19 cellular contexts compared by ENCODE assay signal in the genomic region with DNA sequence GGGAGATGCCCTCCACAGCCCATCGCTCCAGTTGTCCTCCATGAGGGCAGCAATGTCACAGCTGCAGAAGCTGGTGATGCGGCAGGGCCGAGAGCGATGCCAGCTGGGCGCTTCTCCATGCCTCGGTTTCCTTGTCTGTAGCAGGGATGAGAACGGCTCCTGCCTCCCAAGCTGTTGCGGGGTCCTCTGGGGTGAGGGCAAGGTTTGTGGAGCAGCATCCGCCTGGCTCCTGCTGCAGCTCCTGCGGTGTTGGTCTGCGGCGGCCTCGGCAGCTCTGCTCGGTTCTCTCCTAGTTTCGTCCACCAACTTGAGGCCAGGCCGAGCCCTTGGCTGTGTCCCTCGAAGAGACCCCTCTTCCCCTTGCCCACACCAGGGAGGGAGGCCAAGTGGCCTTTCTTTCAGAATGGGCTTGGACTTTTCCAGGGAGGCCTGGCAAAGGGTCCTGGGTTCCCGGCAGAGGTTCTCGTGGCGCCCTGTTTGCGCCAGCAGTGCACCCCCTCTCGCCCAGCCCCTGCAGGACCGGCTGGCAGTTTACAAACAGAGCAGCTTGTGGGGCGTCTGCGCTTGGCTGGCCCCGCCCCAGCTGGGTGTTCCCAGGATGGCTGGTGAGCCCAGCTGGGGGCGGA.
"Had no signal": no experiment of that assay in that cellular context is flagged by ENCODE, and none has a peak within 500 bp of the region (broad histone marks: within the 10 kb centered on the region; RNA-seq: fewer than 3 reads in every experiment).

No MANE protein-coding gene starts in this region.

- H3K4me3 Mint-ChIP-seq: activated B cell treated with CpG ODN at 0.5 μM for 24 hours; activated CD8-positive, alpha-beta T cell treated with anti-CD3 and anti-CD28 coated beads for 36 hours; activated naive CD8-positive, alpha-beta T cell; activated T-cell treated with anti-CD3 and anti-CD28 coated beads, Interleukin-2, amount 50 U/mL, for 4 hours; brain; central memory CD8-positive, alpha-beta T cell; immature natural killer cell; nephron progenitor cell; stimulated activated naive CD8-positive, alpha-beta T cell treated with anti-CD3 and anti-CD28 coated beads, Interleukin-15, Interleukin-2, amounts not matched to agents 100 ng/mL and 50 ng/mL, for 24 hours had no signal

- H3K27me3 ChIP-seq: esophagus muscularis mucosa, right lobe of liver, testis, upper lobe of right lung had no signal

- DNase-seq: activated B cell treated with CpG ODN at 0.5 μM for 24 hours; activated CD4-positive, alpha-beta T cell treated with anti-CD3 and anti-CD28 coated beads for 48 hours; activated CD8-positive, alpha-beta T cell treated with anti-CD3 and anti-CD28 coated beads for 36 hours; activated gamma-delta T cell; activated T-cell treated with anti-CD3 and anti-CD28 coated beads, Interleukin-2, amount 50 U/mL, for 4 hours; amniotic stem cell; immature natural killer cell; nephron progenitor cell; T-helper 2 cell; testis; upper lobe of right lung had no signal

- H3K9me3 Mint-ChIP-seq: activated B cell treated with CpG ODN at 0.5 μM for 24 hours; activated CD8-positive, alpha-beta T cell treated with anti-CD3 and anti-CD28 coated beads for 36 hours; activated T-cell treated with anti-CD3 and anti-CD28 coated beads, Interleukin-2, amount 50 U/mL, for 4 hours; central memory CD8-positive, alpha-beta T cell; immature natural killer cell; nephron progenitor cell; stimulated activated naive CD8-positive, alpha-beta T cell treated with anti-CD3 and anti-CD28 coated beads, Interleukin-15, Interleukin-2, amounts not matched to agents 100 ng/mL and 50 ng/mL, for 24 hours had no signal

- H3K9me3 ChIP-seq: esophagus muscularis mucosa, psoas muscle, right lobe of liver, testis, upper lobe of right lung had no signal

- H3K27ac Mint-ChIP-seq: activated B cell treated with CpG ODN at 0.5 μM for 24 hours; activated CD8-positive, alpha-beta T cell treated with anti-CD3 and anti-CD28 coated beads for 36 hours; activated naive CD8-positive, alpha-beta T cell; immature natural killer cell; nephron progenitor cell; stimulated activated naive CD8-positive, alpha-beta T cell treated with anti-CD3 and anti-CD28 coated beads, Interleukin-15, Interleukin-2, amounts not matched to agents 100 ng/mL and 50 ng/mL, for 24 hours had no signal

- H3K36me3 Mint-ChIP-seq: activated naive CD8-positive, alpha-beta T cell; brain; immature natural killer cell had no signal

- H3K27ac ChIP-seq: coronary artery, esophagus muscularis mucosa, psoas muscle, right lobe of liver, testis, upper lobe of right lung had no signal

- ATAC-seq: activated CD8-positive, alpha-beta T cell treated with anti-CD3 and anti-CD28 coated beads for 36 hours; activated T-cell treated with anti-CD3 and anti-CD28 coated beads, Interleukin-2, amount 50 U/mL, for 4 hours; upper lobe of right lung had no signal
